In the genomic region with DNA sequence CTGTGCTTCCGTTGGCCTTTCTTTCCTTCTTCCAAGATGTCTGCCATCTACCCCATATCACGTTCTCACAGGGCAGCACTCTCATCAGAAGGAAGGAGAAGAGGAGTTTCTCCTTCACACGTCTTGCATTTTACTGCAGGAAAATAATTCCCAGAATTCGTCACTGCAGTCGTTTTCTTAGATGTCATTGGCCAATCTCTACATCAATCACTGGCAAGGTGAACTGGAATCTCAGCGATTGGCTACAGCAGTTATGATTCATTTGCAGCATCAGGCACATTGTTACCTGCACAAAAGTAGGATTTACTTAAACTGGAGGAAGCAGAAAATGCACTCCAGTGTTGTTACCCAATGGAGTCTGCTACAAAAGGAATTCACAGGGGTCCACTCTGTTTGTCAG, we compare ENCODE assay signal across 24 cellular contexts.
"Had no signal": no experiment of that assay in that cellular context is flagged by ENCODE, and none has a peak within 500 bp of the region (broad histone marks: within the 10 kb centered on the region; RNA-seq: fewer than 3 reads in every experiment).

No MANE protein-coding gene starts in this region.

- DNase-seq: activated CD4-positive, alpha-beta memory T cell treated with anti-CD3 and anti-CD28 coated beads for 36 hours; activated CD4-positive, alpha-beta T cell treated with anti-CD3 and anti-CD28 coated beads, Interleukin-2, amount 10 ng/mL, durations not matched to agents 7 days and 5 days; activated CD4-positive, CD25-positive, alpha-beta regulatory T cell; activated CD8-positive, alpha-beta memory T cell treated with anti-CD3 and anti-CD28 coated beads for 24 hours; activated gamma-delta T cell treated with Interleukin-2 at 50 U/mL for 16 hours; activated naive CD4-positive, alpha-beta T cell treated with anti-CD3 and anti-CD28 coated beads, Interleukin-2, amount 10 ng/mL, durations not matched to agents 7 days and 5 days; activated naive CD8-positive, alpha-beta T cell treated with anti-CD3 and anti-CD28 coated beads for 36 hours; activated T-cell treated with anti-CD3 and anti-CD28 coated beads, Interleukin-2, amount 50 U/mL, for 4 hours; cerebellar nuclear complex; Kasumi-1; NCI-H1092; NCI-H1417 treated with DMSO at 0.1 percent for 48 hours; NCI-H187; NCI-H510A treated with DMSO at 0.1 percent for 48 hours; NCI-H774; NK-92 treated with Interleukin-12 subunit alpha and Interleukin-12 subunit beta, amount 100 ng/mL, for 24 hours; OCI-M1; RPMI8226; SK-N-SH; T-helper 1 cell had no signal

- H3K27me3 Mint-ChIP-seq: activated CD4-positive, alpha-beta memory T cell treated with anti-CD3 and anti-CD28 coated beads for 36 hours; activated CD4-positive, alpha-beta T cell treated with anti-CD3 and anti-CD28 coated beads, Interleukin-2, amount 10 ng/mL, durations not matched to agents 7 days and 5 days; activated naive CD4-positive, alpha-beta T cell treated with anti-CD3 and anti-CD28 coated beads, Interleukin-2, amount 10 ng/mL, durations not matched to agents 7 days and 5 days; activated naive CD8-positive, alpha-beta T cell treated with anti-CD3 and anti-CD28 coated beads for 36 hours had no signal

- H3K36me3 Mint-ChIP-seq: activated CD4-positive, alpha-beta memory T cell treated with anti-CD3 and anti-CD28 coated beads for 36 hours; activated naive CD4-positive, alpha-beta T cell treated with anti-CD3 and anti-CD28 coated beads, Interleukin-2, amount 10 ng/mL, durations not matched to agents 7 days and 5 days; activated naive CD8-positive, alpha-beta T cell treated with anti-CD3 and anti-CD28 coated beads for 36 hours had no signal

- H3K27ac Mint-ChIP-seq: activated CD4-positive, alpha-beta memory T cell treated with anti-CD3 and anti-CD28 coated beads for 36 hours; activated CD4-positive, alpha-beta T cell treated with anti-CD3 and anti-CD28 coated beads, Interleukin-2, amount 10 ng/mL, durations not matched to agents 7 days and 5 days; activated naive CD4-positive, alpha-beta T cell treated with anti-CD3 and anti-CD28 coated beads, Interleukin-2, amount 10 ng/mL, durations not matched to agents 7 days and 5 days; activated naive CD8-positive, alpha-beta T cell treated with anti-CD3 and anti-CD28 coated beads for 36 hours had no signal

- H3K9me3 ChIP-seq: SK-N-SH had no signal

- FAIRE-seq: colon had no signal

- H3K27ac ChIP-seq: VCaP had no signal

- H3K9ac ChIP-seq: SK-N-SH had no signal

- H3K4me1 Mint-ChIP-seq: activated CD4-positive, alpha-beta T cell treated with anti-CD3 and anti-CD28 coated beads, Interleukin-2, amount 10 ng/mL, durations not matched to agents 7 days and 5 days; activated naive CD4-positive, alpha-beta T cell treated with anti-CD3 and anti-CD28 coated beads, Interleukin-2, amount 10 ng/mL, durations not matched to agents 7 days and 5 days; activated naive CD8-positive, alpha-beta T cell treated with anti-CD3 and anti-CD28 coated beads for 36 hours had no signal

- H3K4me2 ChIP-seq: SK-N-SH had no signal

- ATAC-seq: activated T-cell treated with anti-CD3 and anti-CD28 coated beads, Interleukin-2, amount 50 U/mL, for 4 hours; Panc1; Right ventricle myocardium inferior had no signal

- H3K4me3 Mint-ChIP-seq: activated CD4-positive, alpha-beta memory T cell treated with anti-CD3 and anti-CD28 coated beads for 36 hours; activated CD4-positive, alpha-beta T cell treated with anti-CD3 and anti-CD28 coated beads, Interleukin-2, amount 10 ng/mL, durations not matched to agents 7 days and 5 days; activated naive CD4-positive, alpha-beta T cell treated with anti-CD3 and anti-CD28 coated beads, Interleukin-2, amount 10 ng/mL, durations not matched to agents 7 days and 5 days; activated naive CD8-positive, alpha-beta T cell treated with anti-CD3 and anti-CD28 coated beads for 36 hours; activated T-cell treated with anti-CD3 and anti-CD28 coated beads, Interleukin-2, amount 50 U/mL, for 4 hours had no signal
